In the genomic region with DNA sequence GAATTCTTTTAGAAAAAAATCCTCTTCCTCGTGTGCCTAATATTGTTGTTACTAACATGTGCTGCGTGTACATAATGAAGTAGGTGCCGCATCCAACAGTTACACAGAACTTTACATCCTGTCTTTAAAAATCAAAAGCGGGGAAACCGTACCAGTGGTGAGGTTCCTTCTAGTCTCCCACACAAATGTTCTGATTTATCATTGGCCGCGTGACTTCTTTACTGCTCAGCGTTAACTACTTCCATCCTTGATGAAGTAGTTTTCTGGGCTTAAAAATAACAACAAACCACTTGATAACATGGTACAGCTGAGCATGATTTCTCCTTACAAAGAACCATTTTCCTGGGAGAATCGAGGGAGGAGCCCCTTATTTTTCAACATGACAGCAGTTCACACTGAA, we compare ENCODE assay signal across 19 cellular contexts. TPM values are rescaled to one million over a fixed set of nuclear protein-coding genes. Genes with fewer than 3 reads are reported as not detected.
DNase-seq lines count a peak whose midpoint lies in the region; ATAC-seq and TF ChIP-seq lines count a peak whose summit lies in the region.
"Had no signal": no experiment of that assay in that cellular context is flagged by ENCODE, and none has a peak within 500 bp of the region (broad histone marks: within the 10 kb centered on the region; RNA-seq: fewer than 3 reads in every experiment).

No MANE protein-coding gene starts in this region.

- H3K4me1 Mint-ChIP-seq in type B pancreatic cell (ENCODE audit: unreplicated experiment), result peaks cover 31% of the 10 kb centered on the region
- H3K4me1 Mint-ChIP-seq in stimulated activated naive CD8-positive, alpha-beta T cell treated with anti-CD3 and anti-CD28 coated beads, Interleukin-15, amount 100 ng/mL, for 72 hours, result peaks cover 9% of the 10 kb centered on the region
- H3K4me1 Mint-ChIP-seq: naive B cell had no signal

- TF ChIP-seq CTCF in heart left ventricle (IDR thresholded peaks at IDR 0.05), result no peak
- TF ChIP-seq CTCF in colonic mucosa (IDR thresholded peaks at IDR 0.05), result no peak
- no peak for TF ChIP-seq CTCF in uterus (IDR thresholded peaks at IDR 0.05)
- no peak for TF ChIP-seq CTCF in type B pancreatic cell (conservative IDR thresholded peaks at IDR 0.05)

- H3K27ac ChIP-seq in heart left ventricle (peak overlapping the region in 10 of 12 donors; percentile 63 to 86 (median 75)), colonic mucosa (peak overlapping the region; percentile 22), muscle layer of duodenum (ENCODE audit: low read length) (peak overlapping the region; percentile 28), uterus (peak overlapping the region; percentile 82 to 86)

- peaks cover 8% of the 10 kb centered on the region for H3K9me3 Mint-ChIP-seq in type B pancreatic cell
- H3K9me3 Mint-ChIP-seq in stimulated activated naive CD8-positive, alpha-beta T cell treated with anti-CD3 and anti-CD28 coated beads, Interleukin-15, amount 100 ng/mL, for 72 hours, result no peaks in the 10 kb centered on the region
- H3K9me3 Mint-ChIP-seq: stimulated activated naive CD8-positive, alpha-beta T cell treated with anti-CD3 and anti-CD28 coated beads, Interleukin-15, Interleukin-2, amounts not matched to agents 100 ng/mL and 50 ng/mL, for 24 hours had no signal

- no peak overlapping the region for H3K27ac Mint-ChIP-seq in type B pancreatic cell
- H3K27ac Mint-ChIP-seq in stimulated activated naive CD8-positive, alpha-beta T cell treated with anti-CD3 and anti-CD28 coated beads, Interleukin-15, amount 100 ng/mL, for 72 hours, result no peak overlapping the region
- H3K27ac Mint-ChIP-seq: GM23338; progenitor cell of endocrine pancreas; stimulated activated naive CD8-positive, alpha-beta T cell treated with anti-CD3 and anti-CD28 coated beads, Interleukin-15, Interleukin-2, amounts not matched to agents 100 ng/mL and 50 ng/mL, for 24 hours had no signal

- no peak overlapping the region for H3K4me3 Mint-ChIP-seq in type B pancreatic cell
- no peak overlapping the region for H3K4me3 Mint-ChIP-seq in stimulated activated naive CD8-positive, alpha-beta T cell treated with anti-CD3 and anti-CD28 coated beads, Interleukin-15, amount 100 ng/mL, for 72 hours
- H3K4me3 Mint-ChIP-seq: GM23338; naive B cell; stimulated activated naive CD8-positive, alpha-beta T cell treated with anti-CD3 and anti-CD28 coated beads, Interleukin-15, Interleukin-2, amounts not matched to agents 100 ng/mL and 50 ng/mL, for 24 hours had no signal

- H3K27me3 Mint-ChIP-seq in type B pancreatic cell, result peaks cover 39% of the 10 kb centered on the region
- H3K27me3 Mint-ChIP-seq in stimulated activated naive CD8-positive, alpha-beta T cell treated with anti-CD3 and anti-CD28 coated beads, Interleukin-15, amount 100 ng/mL, for 72 hours, result peaks cover 2% of the 10 kb centered on the region

- intact Hi-C loops in heart left ventricle (cut with DNase I), result loop anchor here in 2 of 10 donors (2.0 to 5.0 kb wide), 2 partner anchors 38 to 46 kb away; no protein-coding TSS in a partner anchor
- intact Hi-C loops in left ventricle myocardium superior (cut with micrococcal nuclease), result no loop called here
- intact Hi-C loops in colonic mucosa (cut with DNase I), result no loop called here
- intact Hi-C loops in uterus (cut with DNase I; ENCODE audit: low total_unique reads), result no loop called here

- no peak overlapping the region for H3K9ac ChIP-seq in colonic mucosa (ENCODE audit: low read depth in 2 of 2, low read length in 2 of 2)

- H3K4me3 ChIP-seq in heart left ventricle (peak overlapping the region in 1 of 12 donors; percentile 8), colonic mucosa (no peak overlapping the region), muscle layer of duodenum (ENCODE audit: low read depth in 1 of 2, low read length in 2 of 2) (no peak overlapping the region), uterus (no peak overlapping the region)
- H3K4me3 ChIP-seq: GM23338 had no signal

- TF ChIP-seq POLR2A in heart left ventricle (IDR thresholded peaks at IDR 0.05) (no peak), uterus (IDR thresholded peaks at IDR 0.05) (no peak)

- peaks cover 0 to 34% (median 0%) of the 10 kb centered on the region in 9 donors for H3K36me3 ChIP-seq in heart left ventricle
- H3K36me3 ChIP-seq in colonic mucosa, result no peaks in the 10 kb centered on the region
- H3K36me3 ChIP-seq in muscle layer of duodenum (ENCODE audit: control insufficient read depth in 1 of 2, insufficient read depth in 2 of 2, low read length in 2 of 2), result no peaks in the 10 kb centered on the region
- no peaks in the 10 kb centered on the region for H3K36me3 ChIP-seq in uterus

- DNase-seq in heart left ventricle (no peak), left ventricle myocardium superior (no peak), colonic mucosa (no peak), uterus (no peak), NCI-H2196 treated with DMSO at 0.1 percent for 48 hours (lab: John Stamatoyannopoulos, UW; ENCODE audit: unreplicated experiment) (no peak), type B pancreatic cell (ENCODE audit: extremely low spot score, unreplicated experiment) (no peak)
- DNase-seq in stimulated activated naive CD8-positive, alpha-beta T cell treated with anti-CD3 and anti-CD28 coated beads, Interleukin-15, amount 100 ng/mL, for 72 hours, result no peak
- DNase-seq: activated naive CD4-positive, alpha-beta T cell treated with Interleukin-2 at 50 U/mL for 16 hours; effector CD8-positive, alpha-beta T cell; foreskin melanocyte; Karpas-422; left colon; naive B cell; NCI-H1436; NCI-H446 treated with DMSO at 0.1 percent for 48 hours had no signal

- H3K9me3 ChIP-seq in heart left ventricle, result peaks cover 0 to 14% (median 0%) of the 10 kb centered on the region in 12 donors
- no peaks in the 10 kb centered on the region for H3K9me3 ChIP-seq in colonic mucosa
- no peaks in the 10 kb centered on the region for H3K9me3 ChIP-seq in muscle layer of duodenum (ENCODE audit: control insufficient read depth in 1 of 2, low read length in 2 of 2)
- H3K9me3 ChIP-seq in uterus, result no peaks in the 10 kb centered on the region

- no peaks in the 10 kb centered on the region for H3K36me3 Mint-ChIP-seq in type B pancreatic cell
- H3K36me3 Mint-ChIP-seq: naive B cell had no signal

- WGBS in heart left ventricle, 4 donors, result 25 to 33% (median 29%) methylated on average over 9 of the region's 9 CpGs

- ATAC-seq in heart left ventricle (no peak), left ventricle myocardium superior (no peak)
- ATAC-seq in stimulated activated naive CD8-positive, alpha-beta T cell treated with anti-CD3 and anti-CD28 coated beads, Interleukin-15, amount 100 ng/mL, for 72 hours, result no peak
- ATAC-seq: GM23338, left colon had no signal

- no peaks in the 10 kb centered on the region for H3K27me3 ChIP-seq in heart left ventricle
- H3K27me3 ChIP-seq in colonic mucosa, result no peaks in the 10 kb centered on the region
- no peaks in the 10 kb centered on the region for H3K27me3 ChIP-seq in muscle layer of duodenum (ENCODE audit: low read depth, low read length)
- H3K27me3 ChIP-seq in uterus, result no peaks in the 10 kb centered on the region

- H3K4me1 ChIP-seq in heart left ventricle (peaks cover 0 to 46% (median 15%) of the 10 kb centered on the region in 12 donors), colonic mucosa (no peaks in the 10 kb centered on the region), muscle layer of duodenum (ENCODE audit: control insufficient read depth in 1 of 2, insufficient read depth in 2 of 2, low read length in 2 of 2) (no peaks in the 10 kb centered on the region), uterus (peaks cover 17 to 21% of the 10 kb centered on the region in 2 donors)

RNA-seq across cellular contexts. Expression of gene EMILIN2, which starts 9.7 kb away (rescaled TPM):
- total RNA-seq in heart left ventricle (10 to 100 TPM; 17.8 to 71.3 (median 22.6) TPM), left ventricle myocardium superior (23.4 TPM), colonic mucosa (10 to 100 TPM; 17.0 to 23.2 TPM), uterus (10 to 100 TPM; 25.6 to 60.2 (median 43.2) TPM), type B pancreatic cell (ENCODE audit: low replicate concordance) (3.6 and 9.4 TPM in 2 replicates)
- polyA plus RNA-seq in heart left ventricle, result 10 to 100 TPM; 14.4 to 38.2 TPM

Comparison
In these comparisons a context has a peak if more than half of its experiments do, and no peak if none do; other contexts are left out.
1. H3K27ac ChIP-seq: peak in every context shown above with its lines; median percentile 84 in uterus; 75 in heart left ventricle; 28 in muscle layer of duodenum; 22 in colonic mucosa.